Comparison of ENCODE assay signal across 11 cellular contexts in the genomic region with DNA sequence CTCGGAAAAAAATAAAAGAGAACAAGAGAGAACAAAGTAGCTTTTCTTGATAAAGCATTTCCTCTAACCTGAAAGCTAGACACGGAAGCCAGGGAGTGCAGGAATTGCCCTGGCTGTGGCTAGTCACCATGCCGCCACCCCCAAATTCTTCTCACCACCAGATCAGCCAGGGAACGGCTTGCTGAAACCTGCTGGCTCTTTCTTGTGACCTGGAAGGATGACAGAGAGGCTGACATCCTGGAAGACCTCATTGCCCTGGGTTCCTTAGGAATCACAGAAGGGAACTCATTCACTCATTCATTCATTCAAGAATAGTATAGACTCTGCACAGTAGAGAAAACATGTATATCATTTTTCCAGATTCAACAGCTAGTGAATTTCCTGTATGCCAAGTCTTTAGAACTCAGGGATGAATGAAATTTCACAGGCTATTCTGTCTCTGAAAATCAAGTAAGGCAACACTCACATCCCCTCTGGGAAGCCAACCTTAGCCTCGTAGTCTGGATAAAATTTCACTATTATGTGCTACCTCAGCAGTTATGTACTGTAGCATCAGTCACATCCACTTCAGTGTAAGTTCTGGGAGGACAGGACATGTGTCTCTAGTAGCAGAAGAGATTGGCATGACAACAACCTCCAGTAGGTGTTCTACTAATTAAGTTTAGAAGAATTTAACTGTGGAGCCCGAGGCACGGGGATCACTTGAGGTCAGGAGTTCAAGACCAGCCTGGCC. TPM values are rescaled to one million over a fixed set of nuclear protein-coding genes. Genes with fewer than 3 reads are reported as not detected.
A peak's percentile ranks its signal among the peaks of the same experiment; 100 is the strongest.
DNase-seq lines count a peak whose midpoint lies in the region; ATAC-seq and TF ChIP-seq lines count a peak whose summit lies in the region.
"Had no signal": no experiment of that assay in that cellular context is flagged by ENCODE, and none has a peak within 500 bp of the region (broad histone marks: within the 10 kb centered on the region; RNA-seq: fewer than 3 reads in every experiment).

No MANE protein-coding gene starts in this region.

- TF ChIP-seq CTCF in ascending aorta (IDR thresholded peaks at IDR 0.05), result no peak

- no peak overlapping the region for H3K27ac ChIP-seq in ascending aorta
- H3K27ac ChIP-seq: GM23248 had no signal

- no peak overlapping the region for H3K4me3 Mint-ChIP-seq in activated CD4-positive, alpha-beta memory T cell treated with anti-CD3 and anti-CD28 coated beads for 36 hours
- peak overlapping the region; percentile 45 for H3K4me3 Mint-ChIP-seq in stimulated activated effector memory CD8-positive, alpha-beta T cell treated with anti-CD3 and anti-CD28 coated beads, Interleukin-12 subunit alpha, Interleukin-12 subunit beta, amount 100 ng/mL, for 72 hours

- H3K9me3 ChIP-seq in ascending aorta, result no peaks in the 10 kb centered on the region

- intact Hi-C loops in activated CD4-positive, alpha-beta memory T cell treated with anti-CD3 and anti-CD28 coated beads for 36 hours (cut with micrococcal nuclease), result loop anchor here (1.0 to 5.0 kb wide), 5 partner anchors 9 to 44 kb away; partner anchors contain the start of gene HS3ST1
- intact Hi-C loops in posterior vena cava (cut with DNase I), result no loop called here
- intact Hi-C loops in ascending aorta (cut with DNase I), result no loop called here

- no peaks in the 10 kb centered on the region for H3K27me3 ChIP-seq in ascending aorta

- POLR2A ChIA-PET in activated CD4-positive, alpha-beta memory T cell treated with anti-CD3 and anti-CD28 coated beads for 36 hours (lab: Charles Lee), result no interaction called here

- CTCF ChIA-PET in activated CD4-positive, alpha-beta memory T cell treated with anti-CD3 and anti-CD28 coated beads for 36 hours (lab: Charles Lee), result no interaction called here

- H3K4me1 Mint-ChIP-seq in activated CD4-positive, alpha-beta memory T cell treated with anti-CD3 and anti-CD28 coated beads for 36 hours (ENCODE audit: low read depth), result peaks cover 33% of the 10 kb centered on the region
- peaks cover 36% of the 10 kb centered on the region for H3K4me1 Mint-ChIP-seq in stimulated activated effector memory CD8-positive, alpha-beta T cell treated with anti-CD3 and anti-CD28 coated beads, Interleukin-12 subunit alpha, Interleukin-12 subunit beta, amount 100 ng/mL, for 72 hours

- ATAC-seq in HG02973 (IDR thresholded peaks at IDR 0.05; ENCODE audit: unreplicated experiment), result peak; percentile 20
- ATAC-seq in stimulated activated effector memory CD8-positive, alpha-beta T cell treated with anti-CD3 and anti-CD28 coated beads, Interleukin-12 subunit alpha, Interleukin-12 subunit beta, amount 100 ng/mL, for 72 hours, result no peak

- H3K27ac Mint-ChIP-seq in activated CD4-positive, alpha-beta memory T cell treated with anti-CD3 and anti-CD28 coated beads for 36 hours, result no peak overlapping the region
- peak overlapping the region; percentile 72 for H3K27ac Mint-ChIP-seq in stimulated activated effector memory CD8-positive, alpha-beta T cell treated with anti-CD3 and anti-CD28 coated beads, Interleukin-12 subunit alpha, Interleukin-12 subunit beta, amount 100 ng/mL, for 72 hours

- no peaks in the 10 kb centered on the region for H3K4me1 ChIP-seq in ascending aorta

- DNase-seq in activated CD4-positive, alpha-beta T cell treated with anti-CD3 and anti-CD28 coated beads for 48 hours, result peak; percentile 14
- DNase-seq in activated CD4-positive, alpha-beta T cell treated with anti-CD3 and anti-CD28 coated beads, Interleukin-2, amount 50 U/mL, for 48 hours, result no peak
- peak; percentile 21 for DNase-seq in activated CD4-positive, alpha-beta memory T cell treated with anti-CD3 and anti-CD28 coated beads for 36 hours
- DNase-seq in stimulated activated effector memory CD8-positive, alpha-beta T cell treated with anti-CD3 and anti-CD28 coated beads, Interleukin-12 subunit alpha, Interleukin-12 subunit beta, amount 100 ng/mL, for 72 hours (ENCODE audit: low spot score in 2 of 2), result no peak
- DNase-seq in posterior vena cava (ENCODE audit: low spot score), result no peak
- no peak for DNase-seq in ascending aorta (ENCODE audit: low spot score in 2 of 2)
- no peak for DNase-seq in mucosa of gallbladder (ENCODE audit: low spot score)
- DNase-seq: ACHN, GM23248, NCI-H526 had no signal

- H3K36me3 Mint-ChIP-seq in activated CD4-positive, alpha-beta memory T cell treated with anti-CD3 and anti-CD28 coated beads for 36 hours, result peaks cover 8% of the 10 kb centered on the region
- no peaks in the 10 kb centered on the region for H3K36me3 Mint-ChIP-seq in stimulated activated effector memory CD8-positive, alpha-beta T cell treated with anti-CD3 and anti-CD28 coated beads, Interleukin-12 subunit alpha, Interleukin-12 subunit beta, amount 100 ng/mL, for 72 hours

- no peak overlapping the region for H3K4me3 ChIP-seq in ascending aorta
- H3K4me3 ChIP-seq: GM23248 had no signal

- H3K36me3 ChIP-seq in ascending aorta, result no peaks in the 10 kb centered on the region

- no peaks in the 10 kb centered on the region for H3K9me3 Mint-ChIP-seq in activated CD4-positive, alpha-beta memory T cell treated with anti-CD3 and anti-CD28 coated beads for 36 hours
- H3K9me3 Mint-ChIP-seq in stimulated activated effector memory CD8-positive, alpha-beta T cell treated with anti-CD3 and anti-CD28 coated beads, Interleukin-12 subunit alpha, Interleukin-12 subunit beta, amount 100 ng/mL, for 72 hours, result peaks cover 7% of the 10 kb centered on the region

- H3K27me3 Mint-ChIP-seq in activated CD4-positive, alpha-beta memory T cell treated with anti-CD3 and anti-CD28 coated beads for 36 hours, result peaks cover 2% of the 10 kb centered on the region

RNA-seq across cellular contexts. Expression of gene HS3ST1, which starts 42.2 kb away (rescaled TPM):
- total RNA-seq in activated CD4-positive, alpha-beta memory T cell treated with anti-CD3 and anti-CD28 coated beads for 36 hours, result not detected
- total RNA-seq in posterior vena cava, result 1 to 10 TPM; 3.9 to 5.4 TPM
- total RNA-seq in ascending aorta, result 0.64 TPM
- 41.1 TPM for total RNA-seq in mucosa of gallbladder
- total RNA-seq: GM23248 had no signal

Comparison
In these comparisons a context has a peak if more than half of its experiments do, and no peak if none do; other contexts are left out.
1. DNase-seq: peak in activated CD4-positive, alpha-beta T cell treated with anti-CD3 and anti-CD28 coated beads for 48 hours (single experiment) and activated CD4-positive, alpha-beta memory T cell treated with anti-CD3 and anti-CD28 coated beads for 36 hours (single experiment); none in activated CD4-positive, alpha-beta T cell treated with anti-CD3 and anti-CD28 coated beads, Interleukin-2, amount 50 U/mL, for 48 hours (0 of 2), stimulated activated effector memory CD8-positive, alpha-beta T cell treated with anti-CD3 and anti-CD28 coated beads, Interleukin-12 subunit alpha, Interleukin-12 subunit beta, amount 100 ng/mL, for 72 hours (0 of 2), posterior vena cava (single experiment), ascending aorta (0 of 2) and mucosa of gallbladder (single experiment).